9 cellular contexts compared by ENCODE assay signal in the genomic region with DNA sequence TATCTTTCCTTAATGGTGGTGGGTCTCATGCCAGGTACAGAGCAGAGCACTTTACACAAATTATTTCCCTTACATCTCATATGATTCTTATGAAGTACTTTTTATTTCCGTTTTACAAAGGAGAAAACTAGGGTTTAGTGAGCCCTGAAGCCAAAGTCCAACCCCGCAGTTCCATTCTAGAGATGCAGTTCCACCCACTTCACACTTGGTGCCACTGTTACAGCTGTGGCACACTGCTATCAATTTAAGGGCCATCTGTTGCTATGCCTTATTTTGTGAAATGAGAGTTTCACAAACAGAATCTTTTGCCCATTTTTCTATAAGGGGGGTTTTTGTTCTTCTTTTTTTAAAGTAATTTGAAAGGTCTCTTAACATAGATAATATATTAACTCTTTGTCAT. TPM values are rescaled to one million over a fixed set of nuclear protein-coding genes. Genes with fewer than 3 reads are reported as not detected.
DNase-seq lines count a peak whose midpoint lies in the region; ATAC-seq, FAIRE-seq and TF ChIP-seq lines count a peak whose summit lies in the region.
"Had no signal": no experiment of that assay in that cellular context is flagged by ENCODE, and none has a peak within 500 bp of the region (broad histone marks: within the 10 kb centered on the region; RNA-seq: fewer than 3 reads in every experiment).

No MANE protein-coding gene starts in this region.

- no peak overlapping the region for H3K4me3 ChIP-seq in GM23338

- no peaks in the 10 kb centered on the region for H3K4me1 ChIP-seq in GM23338 (ENCODE audit: insufficient read depth)

- peak; percentile 46 to 50 for TF ChIP-seq CTCF in GM23338 (conservative IDR thresholded peaks at IDR 0.05; ENCODE audit: low read depth in 2 of 2)

- H3K27ac Mint-ChIP-seq in GM23338: no peak overlapping the region

- no peaks in the 10 kb centered on the region for H3K9me3 Mint-ChIP-seq in GM23338
- H3K9me3 Mint-ChIP-seq: central memory CD8-positive, alpha-beta T cell had no signal

- no peaks in the 10 kb centered on the region for H3K79me2 ChIP-seq in GM23338 (replicated peaks; ENCODE audit: insufficient read depth)

- H3K4me3 Mint-ChIP-seq in GM23338: no peak overlapping the region
- H3K4me3 Mint-ChIP-seq: central memory CD8-positive, alpha-beta T cell had no signal

- H4K20me1 ChIP-seq in GM23338 (replicated peaks; ENCODE audit: insufficient read depth): no peaks in the 10 kb centered on the region

- H3F3A ChIP-seq in GM23338 (replicated peaks; ENCODE audit: low read depth): no peaks in the 10 kb centered on the region

- no peaks in the 10 kb centered on the region for H3K27me3 ChIP-seq in GM23338 (ENCODE audit: insufficient read depth)

- H3K36me3 ChIP-seq in GM23338 (ENCODE audit: insufficient read depth): no peaks in the 10 kb centered on the region

- DNase-seq in COLO829 (ENCODE audit: low spot score) (peak; percentile 30), GM23338 (ENCODE audit: low spot score) (peak; percentile 46), kidney glomerular epithelial cell (lab: John Stamatoyannopoulos, UW) (peak; percentile 1), GDM1 (lab: John Stamatoyannopoulos, UW) (no peak)
- no peak for DNase-seq in stimulated activated CD4-positive, alpha-beta T cell treated with anti-CD3 and anti-CD28 coated beads, Interleukin-4, amount 100 ng/mL, for 1 hour
- no peak for DNase-seq in activated CD4-positive, alpha-beta T cell treated with anti-CD3 and anti-CD28 coated beads for 4 hours

- no peak overlapping the region for H3K4me2 ChIP-seq in GM23338

- peak; percentile 62; the same call in 2 of the 3 replicates for ATAC-seq in GM23338
- no peak for ATAC-seq in HG03097 (IDR thresholded peaks at IDR 0.05; ENCODE audit: low FRiP score, unreplicated experiment)

- no peaks in the 10 kb centered on the region for H3K27me3 Mint-ChIP-seq in GM23338 (ENCODE audit: insufficient read depth, low read depth, poor library complexity)
- H3K27me3 Mint-ChIP-seq: central memory CD8-positive, alpha-beta T cell had no signal

- no peak overlapping the region for H3K27ac ChIP-seq in GM23338 (ENCODE audit: low read depth)

- peak; percentile 52 for FAIRE-seq in TTC549 (lab: Jason Lieb, UNC)

- H3K9me2 ChIP-seq in GM23338 (ENCODE audit: insufficient read depth): no peaks in the 10 kb centered on the region

- H3K36me3 Mint-ChIP-seq in GM23338 (ENCODE audit: low read depth): peaks cover 10% of the 10 kb centered on the region; the same call in 1 of the 3 replicates

- no peak overlapping the region for H2AFZ ChIP-seq in GM23338

- no peaks in the 10 kb centered on the region for H3K4me1 Mint-ChIP-seq in GM23338
- H3K4me1 Mint-ChIP-seq: central memory CD8-positive, alpha-beta T cell had no signal

TF ChIP-seq in GM23338, 12 proteins besides CTCF, POLR2A, EP300 and RAD21 (continues in another document):
- TF ChIP-seq ZNF462 (CRISPR knock-in tag; IDR thresholded peaks at IDR 0.05) (no peak), JUNB (IDR thresholded peaks at IDR 0.05; ENCODE audit: unreplicated experiment) (no peak), STAT1 (IDR thresholded peaks at IDR 0.05; ENCODE audit: unreplicated experiment) (no peak), POLR2AphosphoS5 (IDR thresholded peaks at IDR 0.05; ENCODE audit: low read depth) (no peak), ZNF331 (CRISPR knock-in tag; IDR thresholded peaks at IDR 0.05; ENCODE audit: low read depth) (no peak), NANOG (IDR thresholded peaks at IDR 0.05; ENCODE audit: borderline replicate concordance) (no peak), ZNF114 (CRISPR knock-in tag; IDR thresholded peaks at IDR 0.05) (no peak), CREB1 (CRISPR knock-in tag; IDR thresholded peaks at IDR 0.05; ENCODE audit: low read depth) (no peak)
- TF ChIP-seq, protein P1, sequence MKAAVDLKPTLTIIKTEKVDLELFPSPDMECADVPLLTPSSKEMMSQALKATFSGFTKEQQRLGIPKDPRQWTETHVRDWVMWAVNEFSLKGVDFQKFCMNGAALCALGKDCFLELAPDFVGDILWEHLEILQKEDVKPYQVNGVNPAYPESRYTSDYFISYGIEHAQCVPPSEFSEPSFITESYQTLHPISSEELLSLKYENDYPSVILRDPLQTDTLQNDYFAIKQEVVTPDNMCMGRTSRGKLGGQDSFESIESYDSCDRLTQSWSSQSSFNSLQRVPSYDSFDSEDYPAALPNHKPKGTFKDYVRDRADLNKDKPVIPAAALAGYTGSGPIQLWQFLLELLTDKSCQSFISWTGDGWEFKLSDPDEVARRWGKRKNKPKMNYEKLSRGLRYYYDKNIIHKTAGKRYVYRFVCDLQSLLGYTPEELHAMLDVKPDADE (IDR thresholded peaks at IDR 0.05): no peak

RNA-seq across cellular contexts. Expression of gene MIPEP, which starts 12.9 kb away (rescaled TPM):
- 20.8 and 24.8 TPM in 2 replicates for total RNA-seq in GM23338 (2014; rRNA removed; shearing (Covaris generic))
- 16.8 and 22.5 TPM in 2 replicates for polyA plus RNA-seq in GM23338 (2016; fragmentation: Nextera tagmentation; extraction: Ambion mirVana)

RNA-seq across cellular contexts. Expression of gene C1QTNF9B, which starts 21.0 kb away (rescaled TPM):
- 0.28 and 1.7 TPM in 2 replicates for total RNA-seq in GM23338 (2014; rRNA removed; shearing (Covaris generic))
- polyA plus RNA-seq in GM23338 (2016; fragmentation: Nextera tagmentation; extraction: Ambion mirVana): 0.19 and 0.27 TPM in 2 replicates

Comparison
In these comparisons a context has a peak if more than half of its experiments do, and no peak if none do; other contexts are left out.
1. DNase-seq: peak in COLO829 (single experiment), GM23338 (single experiment) and kidney glomerular epithelial cell (single experiment); none in GDM1 (single experiment), stimulated activated CD4-positive, alpha-beta T cell treated with anti-CD3 and anti-CD28 coated beads, Interleukin-4, amount 100 ng/mL, for 1 hour (single experiment) and activated CD4-positive, alpha-beta T cell treated with anti-CD3 and anti-CD28 coated beads for 4 hours (0 of 2).